Comparison of ENCODE assay signal across 14 cellular contexts in genomic region chr14:52834440-52834842, GRCh38. TPM values are rescaled to one million over a fixed set of nuclear protein-coding genes. Genes with fewer than 3 reads are reported as not detected.
DNase-seq lines count a peak whose midpoint lies in the region; ATAC-seq, FAIRE-seq and TF ChIP-seq lines count a peak whose summit lies in the region.
"Had no signal": no experiment of that assay in that cellular context is flagged by ENCODE, and none has a peak within 500 bp of the region (broad histone marks: within the 10 kb centered on the region; RNA-seq: fewer than 3 reads in every experiment).

No MANE protein-coding gene starts in this region.

- dilution Hi-C loops in keratinocyte (cut with MboI; ENCODE audit: extremely low pct_ligation_motif_present, low sequenced_read_pairs): no loop called here

- H3K4me1 ChIP-seq in keratinocyte (ENCODE audit: control insufficient read depth, extremely low read depth, insufficient read depth, low read length) (peaks cover 16% of the 10 kb centered on the region), stomach (no peaks in the 10 kb centered on the region)
- H3K4me1 ChIP-seq: colonic mucosa had no signal

- H3K4me2 ChIP-seq in keratinocyte (ENCODE audit: control insufficient read depth, extremely low read depth, insufficient read depth, low read depth, low read length): no peak overlapping the region

- H3K27ac ChIP-seq in keratinocyte (ENCODE audit: control insufficient read depth, insufficient read depth, low read length): no peak overlapping the region
- H3K27ac ChIP-seq in stomach: no peak overlapping the region
- H3K27ac ChIP-seq: colonic mucosa, neutrophil, tibial artery had no signal

- H3K4me1 Mint-ChIP-seq in stimulated activated naive B cell treated with anti-CD40 and anti-IgM and Interleukin-4, amounts not matched to agents 10 μg/mL and 1 μg/mL and 100 μg/mL, for 72 hours: no peaks in the 10 kb centered on the region

- no peaks in the 10 kb centered on the region for H3K36me3 Mint-ChIP-seq in stimulated activated naive B cell treated with anti-CD40 and anti-IgM and Interleukin-4, amounts not matched to agents 10 μg/mL and 1 μg/mL and 100 μg/mL, for 72 hours

- in situ Hi-C loops in astrocyte of the cerebellum (cut with HindIII; ENCODE audit: low sequenced_read_pairs): no loop called here

- no peak overlapping the region for H3K27ac Mint-ChIP-seq in stimulated activated naive B cell treated with anti-CD40 and anti-IgM and Interleukin-4, amounts not matched to agents 10 μg/mL and 1 μg/mL and 100 μg/mL, for 72 hours
- H3K27ac Mint-ChIP-seq: T-helper 1 cell treated with Interleukin-12 subunit alpha and Interleukin-12 subunit beta and Interleukin-4 antibody, amounts not matched to agents 30 μg/mL and 1 μg/mL, for 36 hours had no signal

- no peaks in the 10 kb centered on the region for H3K9me1 ChIP-seq in keratinocyte (ENCODE audit: control insufficient read depth, extremely low read depth, insufficient read depth, low read length)

- FAIRE-seq in keratinocyte (lab: Jason Lieb, UNC): peak; percentile 84

- H3K27me3 Mint-ChIP-seq in stimulated activated naive B cell treated with anti-CD40 and anti-IgM and Interleukin-4, amounts not matched to agents 10 μg/mL and 1 μg/mL and 100 μg/mL, for 72 hours: peaks cover 0 to 8% of the 10 kb centered on the region in 2 donors

- no peak for TF ChIP-seq POLR2A in stomach (IDR thresholded peaks at IDR 0.05)

- H3K9me3 ChIP-seq in keratinocyte (ENCODE audit: control insufficient read depth, low read depth, low read length): no peaks in the 10 kb centered on the region
- H3K9me3 ChIP-seq in stomach: no peaks in the 10 kb centered on the region
- H3K9me3 ChIP-seq: colonic mucosa, neutrophil, tibial artery had no signal

- no peaks in the 10 kb centered on the region for H3K9me3 Mint-ChIP-seq in stimulated activated naive B cell treated with anti-CD40 and anti-IgM and Interleukin-4, amounts not matched to agents 10 μg/mL and 1 μg/mL and 100 μg/mL, for 72 hours
- H3K9me3 Mint-ChIP-seq: T-helper 1 cell treated with Interleukin-12 subunit alpha and Interleukin-12 subunit beta and Interleukin-4 antibody, amounts not matched to agents 30 μg/mL and 1 μg/mL, for 36 hours had no signal

- no peak for ATAC-seq in stimulated activated naive B cell treated with anti-CD40 and anti-IgM and Interleukin-4, amounts not matched to agents 10 μg/mL and 1 μg/mL and 100 μg/mL, for 72 hours (replicated peaks)
- ATAC-seq: HepG2 had no signal

- no peak overlapping the region for H2AFZ ChIP-seq in keratinocyte (ENCODE audit: control insufficient read depth, low read length)

- H3K79me2 ChIP-seq in keratinocyte (ENCODE audit: control insufficient read depth, insufficient read depth, low read length): no peaks in the 10 kb centered on the region

- H4K20me1 ChIP-seq in keratinocyte (ENCODE audit: control insufficient read depth, extremely low read depth, insufficient read depth, low read length): no peaks in the 10 kb centered on the region

- no peak for TF ChIP-seq EP300 in stomach (IDR thresholded peaks at IDR 0.05)

- no peak overlapping the region for H3K4me3 Mint-ChIP-seq in stimulated activated naive B cell treated with anti-CD40 and anti-IgM and Interleukin-4, amounts not matched to agents 10 μg/mL and 1 μg/mL and 100 μg/mL, for 72 hours
- H3K4me3 Mint-ChIP-seq: T-helper 1 cell treated with Interleukin-12 subunit alpha and Interleukin-12 subunit beta and Interleukin-4 antibody, amounts not matched to agents 30 μg/mL and 1 μg/mL, for 36 hours had no signal

- peak; percentile 48 for DNase-seq in AG09309 (ENCODE audit: low read depth)
- peak; percentile 93 for DNase-seq in HS-27A (ENCODE audit: low read depth)
- DNase-seq in astrocyte of the cerebellum (ENCODE audit: low read depth): peak; percentile 63
- DNase-seq in keratinocyte (ENCODE audit: low read depth, low spot score): peak; percentile 28
- no peak for DNase-seq in T-helper 2 cell
- no peak for DNase-seq in stomach
- no peak for DNase-seq in DMS153 treated with DMSO at 0.1 percent for 48 hours (lab: John Stamatoyannopoulos, UW; ENCODE audit: unreplicated experiment)
- DNase-seq in stimulated activated naive B cell treated with anti-CD40 and anti-IgM and Interleukin-4, amounts not matched to agents 10 μg/mL and 1 μg/mL and 100 μg/mL, for 72 hours: no peak
- DNase-seq: activated CD8-positive, alpha-beta memory T cell treated with anti-CD3 and anti-CD28 coated beads, Interleukin-2, amount 50 U/mL, for 48 hours; colonic mucosa; tibial artery had no signal

- TF ChIP-seq CTCF in AG09309 (IDR thresholded peaks at IDR 0.05; ENCODE audit: control insufficient read depth, insufficient read depth, low read depth, low read length, missing control alignments) (no peak), astrocyte of the cerebellum (IDR thresholded peaks at IDR 0.05; ENCODE audit: low read depth, low read length, missing control alignments) (no peak), keratinocyte (optimal IDR thresholded peaks at IDR 0.05 in 1 of 3, IDR thresholded peaks at IDR 0.05 in 1 of 3, conservative IDR thresholded peaks at IDR 0.05 in 1 of 3; ENCODE audit: extremely low read depth in 1 of 3, insufficient read depth in 2 of 3, low read length in 3 of 3) (no peak), stomach (IDR thresholded peaks at IDR 0.05) (no peak)

- WGBS in stomach, 5 donors: 61 to 81% (median 74%) methylated on average over 1 of the region's 1 CpG

- no peak overlapping the region for H3K4me3 ChIP-seq in AG09309 (ENCODE audit: control insufficient read depth, low read depth, low read length)
- no peak overlapping the region for H3K4me3 ChIP-seq in astrocyte of the cerebellum (ENCODE audit: low read depth, low read length)
- H3K4me3 ChIP-seq in keratinocyte (ENCODE audit: control insufficient read depth in 2 of 3, extremely low read depth in 1 of 3, insufficient read depth in 2 of 3, low read depth in 1 of 3, low read length in 3 of 3): no peak overlapping the region
- H3K4me3 ChIP-seq in stomach: no peak overlapping the region
- H3K4me3 ChIP-seq: colonic mucosa, tibial artery had no signal

- no peak overlapping the region for H3K9ac ChIP-seq in keratinocyte (ENCODE audit: control insufficient read depth, extremely low read depth, insufficient read depth, low read length)

- no peaks in the 10 kb centered on the region for H3K27me3 ChIP-seq in keratinocyte (ENCODE audit: control insufficient read depth, extremely low read depth, insufficient read depth, low read length)
- H3K27me3 ChIP-seq in stomach: no peaks in the 10 kb centered on the region
- H3K27me3 ChIP-seq: colonic mucosa, neutrophil, tibial artery had no signal

- H3K36me3 ChIP-seq in keratinocyte (ENCODE audit: control insufficient read depth in 2 of 2, extremely low read depth in 1 of 2, insufficient read depth in 2 of 2, low read length in 2 of 2) (no peaks in the 10 kb centered on the region), stomach (no peaks in the 10 kb centered on the region)
- H3K36me3 ChIP-seq: colonic mucosa, neutrophil, tibial artery had no signal

- intact Hi-C loops in stomach (cut with DNase I; ENCODE audit: low total_unique reads): no loop called here

RNA-seq across cellular contexts. Expression of gene GNPNAT1, which starts 43.0 kb away (rescaled TPM):
- 22.2 to 45.5 TPM (median 29.6 TPM) in 3 replicates for polyA plus RNA-seq in keratinocyte
- polyA plus RNA-seq in keratinocyte (2011; ENCODE audit: low read depth): 140 TPM
- polyA plus RNA-seq in keratinocyte (2011; cell fraction: cytosol; rRNA removed): 23.9 and 37.6 TPM in 2 replicates
- polyA plus RNA-seq in keratinocyte (2011; cell fraction: nucleus; rRNA removed): 15.7 and 35.0 TPM in 2 replicates
- 15.2 and 33.3 TPM in 2 replicates for polyA plus RNA-seq in keratinocyte (2012; ENCODE audit: low replicate concordance)
- polyA minus RNA-seq in keratinocyte: 13.1 to 19.0 TPM (median 18.3 TPM) in 3 replicates
- 26.1 TPM for polyA minus RNA-seq in keratinocyte (2011; cell fraction: cytosol; rRNA and poly(A)+ RNA removed)
- polyA minus RNA-seq in keratinocyte (2011; cell fraction: nucleus; rRNA and poly(A)+ RNA removed): 5.7 and 10.2 TPM in 2 replicates
- 10 to 100 TPM; 22.2 to 76.8 (median 29.0) TPM for total RNA-seq in stomach
- 10 to 100 TPM in 2 of 3 donors, 1 to 10 TPM in 1; 7.6 to 25.8 (median 24.3) TPM for polyA plus RNA-seq in stomach

Comparison
In these comparisons a context has a peak if more than half of its experiments do, and no peak if none do; other contexts are left out.
1. DNase-seq: peak in AG09309 (single experiment), HS-27A (single experiment), astrocyte of the cerebellum (single experiment) and keratinocyte (single experiment); none in T-helper 2 cell (0 of 5), stomach (single experiment), DMS153 treated with DMSO at 0.1 percent for 48 hours (single experiment) and stimulated activated naive B cell treated with anti-CD40 and anti-IgM and Interleukin-4, amounts not matched to agents 10 μg/mL and 1 μg/mL and 100 μg/mL, for 72 hours (single experiment).